In the genomic region with DNA sequence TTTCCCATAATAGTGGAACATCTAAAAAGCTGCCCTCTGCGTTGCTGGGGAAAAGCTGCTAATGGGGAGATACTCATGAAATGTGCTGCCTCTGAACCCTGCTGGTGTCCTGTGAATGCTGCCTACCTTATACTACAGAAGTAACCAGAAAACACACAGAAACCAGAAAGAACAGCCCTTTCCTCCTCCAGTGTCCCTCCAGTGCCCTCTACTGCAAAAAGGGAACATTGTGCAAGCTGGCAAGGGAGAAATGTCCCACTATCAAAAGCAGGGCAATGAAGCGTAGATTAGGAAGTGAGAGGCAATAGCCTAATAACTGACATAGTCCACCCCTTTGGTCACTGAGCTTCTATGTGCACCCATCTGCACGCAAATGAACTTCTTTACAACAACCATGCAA, we compare ENCODE assay signal across 1 cellular context.
TF ChIP-seq lines count a peak whose summit lies in the region.

No MANE protein-coding gene starts in this region.

TF ChIP-seq in H1, 55 proteins besides CTCF, POLR2A, EP300 and RAD21:
- TF ChIP-seq CHD7 (IDR thresholded peaks at IDR 0.05; ENCODE audit: insufficient replicate concordance, low read length) (no peak), CEBPB (IDR thresholded peaks at IDR 0.05; ENCODE audit: low read depth, low read length) (peak; percentile 61; the same call in 1 of the 2 replicates), BRCA1 (IDR thresholded peaks at IDR 0.05; ENCODE audit: low read depth, low read length) (no peak), SIN3A (conservative IDR thresholded peaks at IDR 0.05 in 1 of 2, IDR thresholded peaks at IDR 0.05 in 1 of 2; ENCODE audit: low read depth in 1 of 2, low read length in 2 of 2) (no peak), TAF7 (optimal IDR thresholded peaks at IDR 0.05; ENCODE audit: borderline replicate concordance, low read depth, low read length) (no peak)
